In the genomic region with DNA sequence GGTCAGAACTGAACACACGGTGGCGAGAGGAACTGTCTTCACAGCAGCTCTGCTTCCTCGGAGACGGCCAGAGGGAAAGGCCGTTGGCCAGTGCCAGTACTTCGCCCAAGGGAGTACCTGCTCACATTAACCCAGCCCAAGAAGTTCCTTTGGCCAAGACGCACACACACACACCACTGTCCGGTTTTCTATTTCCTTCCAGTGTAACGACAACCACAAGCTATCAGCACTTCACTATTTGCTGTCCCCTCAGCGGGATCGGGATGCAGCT, we compare ENCODE assay signal across 8 cellular contexts. TPM values are rescaled to one million over a fixed set of nuclear protein-coding genes. Genes with fewer than 3 reads are reported as not detected.
DNase-seq lines count a peak whose midpoint lies in the region; ATAC-seq and TF ChIP-seq lines count a peak whose summit lies in the region.

No MANE protein-coding gene starts in this region.

- H3K9me2 ChIP-seq in neural cell (ENCODE audit: insufficient read depth, low read length), result no peaks in the 10 kb centered on the region

- H3K36me3 ChIP-seq in KMS-11 (ENCODE audit: insufficient read depth) (no peaks in the 10 kb centered on the region), neural cell (ENCODE audit: insufficient read depth, low read length) (no peaks in the 10 kb centered on the region)

- H2AFZ ChIP-seq in KMS-11 (ENCODE audit: low read depth), result peak overlapping the region; percentile 96
- peak overlapping the region; percentile 99 for H2AFZ ChIP-seq in neural cell (ENCODE audit: low read depth, low read length)

- peaks cover 35% of the 10 kb centered on the region for H3K4me1 ChIP-seq in KMS-11 (ENCODE audit: low read depth, poor library complexity, severe bottlenecking)

- DNase-seq in Ammon's horn (ENCODE audit: low spot score) (peak; percentile 45), fibroblast of peridontal ligament (ENCODE audit: extremely low read depth) (peak; percentile 61), NCI-H526 treated with DMSO at 0.1 percent for 48 hours (lab: John Stamatoyannopoulos, UW) (no peak)
- DNase-seq in activated CD8-positive, alpha-beta memory T cell treated with anti-CD3 and anti-CD28 coated beads, Interleukin-2, amount 50 U/mL, for 4 hours, result no peak

- H3K4me2 ChIP-seq in KMS-11 (peak overlapping the region; percentile 75), neural cell (ENCODE audit: low read length) (peak overlapping the region; percentile 49)

- peak; percentile 6 for ATAC-seq in GM18517 (IDR thresholded peaks at IDR 0.05; ENCODE audit: unreplicated experiment)

- peak overlapping the region; percentile 87 for H3K9ac ChIP-seq in KMS-11
- H3K9ac ChIP-seq in neural cell (ENCODE audit: low read length), result peak overlapping the region; percentile 100

- no peaks in the 10 kb centered on the region for H3K9me3 ChIP-seq in neural cell (ENCODE audit: low read length)

- H3K79me2 ChIP-seq in KMS-11 (ENCODE audit: insufficient read depth, low read depth) (peaks cover 49% of the 10 kb centered on the region), neural cell (replicated peaks; ENCODE audit: insufficient read depth, low read length) (peaks cover 34% of the 10 kb centered on the region)

- H3K27me3 ChIP-seq in KMS-11 (ENCODE audit: insufficient read depth, low read depth) (no peaks in the 10 kb centered on the region), neural cell (ENCODE audit: insufficient read depth, low read depth, low read length) (no peaks in the 10 kb centered on the region)

- H3F3A ChIP-seq in neural cell (ENCODE audit: insufficient read depth, low read length, poor library complexity, severe bottlenecking), result peaks cover 4% of the 10 kb centered on the region

- H4K20me1 ChIP-seq in KMS-11 (ENCODE audit: insufficient read depth), result peaks cover 3% of the 10 kb centered on the region
- no peaks in the 10 kb centered on the region for H4K20me1 ChIP-seq in neural cell (ENCODE audit: insufficient read depth)

- no peak for TF ChIP-seq RAD21 in neural cell (conservative IDR thresholded peaks at IDR 0.05)

- H3K27ac ChIP-seq in KMS-11, result peak overlapping the region; percentile 91
- H3K27ac ChIP-seq in VCaP, result peak overlapping the region; percentile 98
- peak overlapping the region; percentile 99 for H3K27ac ChIP-seq in neural cell (ENCODE audit: low read length)

- no peak for TF ChIP-seq EP300 in neural cell (conservative IDR thresholded peaks at IDR 0.05; ENCODE audit: poor library complexity, severe bottlenecking)

- TF ChIP-seq CTCF in KMS-11 (conservative IDR thresholded peaks at IDR 0.05; ENCODE audit: low read depth, low read length), result no peak
- TF ChIP-seq CTCF in VCaP (conservative IDR thresholded peaks at IDR 0.05), result peak; percentile 37
- TF ChIP-seq CTCF in neural cell (IDR thresholded peaks at IDR 0.05; ENCODE audit: poor library complexity, severe bottlenecking), result no peak

- H3K4me3 ChIP-seq in KMS-11 (IDR thresholded peaks at IDR 0.05; ENCODE audit: insufficient read depth, low read depth, low read length) (no peak overlapping the region), neural cell (ENCODE audit: low read length) (peak overlapping the region; percentile 99)

TF ChIP-seq in neural cell, 6 proteins besides CTCF, POLR2A, EP300 and RAD21:
- no peak for TF ChIP-seq MXI1 (conservative IDR thresholded peaks at IDR 0.05; ENCODE audit: poor library complexity, severe bottlenecking)
- no peak for TF ChIP-seq SMC3 (conservative IDR thresholded peaks at IDR 0.05; ENCODE audit: poor library complexity)
- TF ChIP-seq POLR2AphosphoS5 (IDR thresholded peaks at IDR 0.05), result no peak
- TF ChIP-seq, protein P1, sequence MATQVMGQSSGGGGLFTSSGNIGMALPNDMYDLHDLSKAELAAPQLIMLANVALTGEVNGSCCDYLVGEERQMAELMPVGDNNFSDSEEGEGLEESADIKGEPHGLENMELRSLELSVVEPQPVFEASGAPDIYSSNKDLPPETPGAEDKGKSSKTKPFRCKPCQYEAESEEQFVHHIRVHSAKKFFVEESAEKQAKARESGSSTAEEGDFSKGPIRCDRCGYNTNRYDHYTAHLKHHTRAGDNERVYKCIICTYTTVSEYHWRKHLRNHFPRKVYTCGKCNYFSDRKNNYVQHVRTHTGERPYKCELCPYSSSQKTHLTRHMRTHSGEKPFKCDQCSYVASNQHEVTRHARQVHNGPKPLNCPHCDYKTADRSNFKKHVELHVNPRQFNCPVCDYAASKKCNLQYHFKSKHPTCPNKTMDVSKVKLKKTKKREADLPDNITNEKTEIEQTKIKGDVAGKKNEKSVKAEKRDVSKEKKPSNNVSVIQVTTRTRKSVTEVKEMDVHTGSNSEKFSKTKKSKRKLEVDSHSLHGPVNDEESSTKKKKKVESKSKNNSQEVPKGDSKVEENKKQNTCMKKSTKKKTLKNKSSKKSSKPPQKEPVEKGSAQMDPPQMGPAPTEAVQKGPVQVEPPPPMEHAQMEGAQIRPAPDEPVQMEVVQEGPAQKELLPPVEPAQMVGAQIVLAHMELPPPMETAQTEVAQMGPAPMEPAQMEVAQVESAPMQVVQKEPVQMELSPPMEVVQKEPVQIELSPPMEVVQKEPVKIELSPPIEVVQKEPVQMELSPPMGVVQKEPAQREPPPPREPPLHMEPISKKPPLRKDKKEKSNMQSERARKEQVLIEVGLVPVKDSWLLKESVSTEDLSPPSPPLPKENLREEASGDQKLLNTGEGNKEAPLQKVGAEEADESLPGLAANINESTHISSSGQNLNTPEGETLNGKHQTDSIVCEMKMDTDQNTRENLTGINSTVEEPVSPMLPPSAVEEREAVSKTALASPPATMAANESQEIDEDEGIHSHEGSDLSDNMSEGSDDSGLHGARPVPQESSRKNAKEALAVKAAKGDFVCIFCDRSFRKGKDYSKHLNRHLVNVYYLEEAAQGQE (IDR thresholded peaks at IDR 0.05; ENCODE audit: borderline replicate concordance), result no peak
TF ChIP-seq in neural cell: peak in this region for 0.

RNA-seq across cellular contexts. Expression of a gene that starts 0.7 kb away (rescaled TPM):
- 99.3 and 112 TPM in 2 replicates for polyA plus RNA-seq in neural cell
- 92.7 and 97.4 TPM in 2 replicates for polyA minus RNA-seq in neural cell

RNA-seq across cellular contexts. Expression of a gene that starts 9.2 kb away (rescaled TPM):
- 2.7 and 5.4 TPM in 2 replicates for polyA plus RNA-seq in neural cell
- 4.4 and 5.6 TPM in 2 replicates for polyA minus RNA-seq in neural cell

RNA-seq across cellular contexts. Expression of a gene that starts 9.3 kb away (rescaled TPM):
- polyA plus RNA-seq in neural cell, result 51.5 and 66.7 TPM in 2 replicates
- polyA minus RNA-seq in neural cell, result 58.6 and 61.1 TPM in 2 replicates

RNA-seq across cellular contexts. Expression of a gene that starts 47.7 kb away (rescaled TPM):
- polyA plus RNA-seq in neural cell, result 13.4 and 18.6 TPM in 2 replicates
- 11.7 and 16.9 TPM in 2 replicates for polyA minus RNA-seq in neural cell

RNA-seq across cellular contexts. Expression of a gene that starts 57.4 kb away (rescaled TPM):
- polyA plus RNA-seq in neural cell, result 1.8 and 4.0 TPM in 2 replicates
- 2.7 and 3.2 TPM in 2 replicates for polyA minus RNA-seq in neural cell

Comparison
In these comparisons a context has a peak if more than half of its experiments do, and no peak if none do; other contexts are left out.
1. DNase-seq: peak in Ammon's horn (single experiment) and fibroblast of peridontal ligament (single experiment); none in NCI-H526 treated with DMSO at 0.1 percent for 48 hours (single experiment) and activated CD8-positive, alpha-beta memory T cell treated with anti-CD3 and anti-CD28 coated beads, Interleukin-2, amount 50 U/mL, for 4 hours (single experiment).
2. Peak in every context shown above with its lines, with median percentiles within 50 percentile points of each other: H3K27ac ChIP-seq.